ENCODE assay signal across 19 cellular contexts in genomic region chr13:41052441-41052840, GRCh38. TPM values are rescaled to one million over a fixed set of nuclear protein-coding genes. Genes with fewer than 3 reads are reported as not detected.
A peak's percentile ranks its signal among the peaks of the same experiment; 100 is the strongest.
DNase-seq lines count a peak whose midpoint lies in the region; ATAC-seq, FAIRE-seq and TF ChIP-seq lines count a peak whose summit lies in the region.
"Had no signal": no experiment of that assay in that cellular context is flagged by ENCODE, and none has a peak within 500 bp of the region (broad histone marks: within the 10 kb centered on the region; RNA-seq: fewer than 3 reads in every experiment).

No MANE protein-coding gene starts in this region.

- no peaks in the 10 kb centered on the region for H3K9me1 ChIP-seq in K562 (ENCODE audit: control insufficient read depth, insufficient read depth, low read length)

- no peaks in the 10 kb centered on the region for H4K20me1 ChIP-seq in K562 (replicated peaks; ENCODE audit: control insufficient read depth, insufficient read depth, low read length)

- H3K79me2 ChIP-seq in K562 (ENCODE audit: control insufficient read depth, insufficient read depth, low read length) = peaks cover 88% of the 10 kb centered on the region

- H3K27me3 ChIP-seq in right cardiac atrium (ENCODE audit: control insufficient read depth, insufficient read depth) (no peaks in the 10 kb centered on the region), K562 (ENCODE audit: control insufficient read depth in 2 of 2, insufficient read depth in 2 of 2, low read length in 2 of 2) (no peaks in the 10 kb centered on the region), neutrophil (no peaks in the 10 kb centered on the region)

- no peak overlapping the region for H3K9ac ChIP-seq in K562 (ENCODE audit: insufficient read depth in 1 of 2, low read depth in 2 of 2, low read length in 2 of 2)

- no peak for TF ChIP-seq RAD21 in K562 (CRISPR knock-in tag; conservative IDR thresholded peaks at IDR 0.05 in 1 of 2, IDR thresholded peaks at IDR 0.05 in 1 of 2)

- in situ Hi-C loops in K562 (cut with MboI) = loop anchor here (25.0 kb wide), 1 partner anchor 265 kb away; the partner anchor contains the start of gene SLC25A15

- H3K4me1 ChIP-seq in right cardiac atrium (ENCODE audit: control insufficient read depth, insufficient read depth, low read length) (peaks cover 8% of the 10 kb centered on the region), K562 (replicated peaks in 1 of 2; ENCODE audit: control insufficient read depth in 2 of 2, insufficient read depth in 2 of 2, low read length in 2 of 2) (peaks cover 8 to 31% of the 10 kb centered on the region in 2 experiments; a peak in 3 of 5 replicates), neutrophil (ENCODE audit: control insufficient read depth in 1 of 2, insufficient read depth in 1 of 2, low read depth in 1 of 2, low read length in 1 of 2) (peaks cover 53 to 62% of the 10 kb centered on the region in 2 experiments)

- H3K4me3 ChIP-seq in right cardiac atrium (ENCODE audit: low read length) (no peak overlapping the region), K562 (no peak overlapping the region), neutrophil (ENCODE audit: low read depth in 1 of 2, low read length in 1 of 2) (no peak overlapping the region)

- BruUV-seq in K562 (replicated peaks; lab: Mats Ljungman, UMichigan) = no TSS peak

- ATAC-seq in right cardiac atrium (no peak), left ventricle myocardium superior (no peak), K562 (peak; percentile 41; the same call in 2 of the 3 replicates), GM18502 (IDR thresholded peaks at IDR 0.05; ENCODE audit: poor library complexity, unreplicated experiment) (no peak)
- ATAC-seq: naive thymus-derived CD8-positive, alpha-beta T cell had no signal

- no peak overlapping the region for H3K4me2 ChIP-seq in K562 (ENCODE audit: insufficient read depth, low read length)

- TF ChIP-seq EP300 in K562 (IDR thresholded peaks at IDR 0.05; ENCODE audit: low read length) = no peak

- no peak for DNase-seq in right cardiac atrium
- no peak for DNase-seq in left ventricle myocardium superior
- DNase-seq in K562 (ENCODE audit: extremely low read depth in 1 of 4, low spot score in 3 of 4) = peak in 1 of 4 experiments; percentile 24
- DNase-seq in SHP77 treated with DMSO at 0.1 percent for 48 hours (lab: John Stamatoyannopoulos, UW) = no peak
- DNase-seq in stimulated activated CD4-positive, alpha-beta T cell treated with anti-CD3 and anti-CD28 coated beads, Interleukin-1b, Interleukin-23, amount 100 ng/mL, for 48 hours = no peak
- no peak for DNase-seq in activated CD4-positive, CD25-positive, alpha-beta regulatory T cell (lab: John Stamatoyannopoulos, UW)
- DNase-seq: activated CD4-positive, alpha-beta T cell treated with anti-CD3 and anti-CD28 coated beads, Interleukin-2, amount 50 U/mL, for 48 hours; activated naive CD4-positive, alpha-beta T cell treated with anti-CD3 and anti-CD28 coated beads, Interleukin-2, amount 50 U/mL, for 16 hours; aorta; effector memory CD4-positive, alpha-beta T cell; naive thymus-derived CD8-positive, alpha-beta T cell; NCI-H1105; NCI-H2107; NCI-H524 treated with DMSO at 0.1 percent for 48 hours; small intestine; stimulated activated CD4-positive, alpha-beta T cell treated with anti-CD3 and anti-CD28 coated beads, Interleukin-4, amount 100 ng/mL, for 1 hour; T-helper 1 cell had no signal

- H3K36me3 ChIP-seq in K562 (ENCODE audit: control insufficient read depth, insufficient read depth, low read length) = peaks cover 3% of the 10 kb centered on the region; the same call in 2 of the 3 replicates
- H3K36me3 ChIP-seq in neutrophil = no peaks in the 10 kb centered on the region

- H3K9me3 ChIP-seq in right cardiac atrium (ENCODE audit: control insufficient read depth, low read length) = no peaks in the 10 kb centered on the region
- H3K9me3 ChIP-seq in K562 (replicated peaks; ENCODE audit: control insufficient read depth, insufficient read depth, low read depth, low read length) = no peaks in the 10 kb centered on the region; the same call in 1 of the 2 replicates
- H3K9me3 ChIP-seq in neutrophil = no peaks in the 10 kb centered on the region

- 0 out of 2 replicates have a peak overlapping the region, but pooled peaks have one; percentile 32 for H2AFZ ChIP-seq in K562 (ENCODE audit: low read depth, low read length)

- POLR2A ChIA-PET in K562 (lab: Yijun Ruan, JAX) = no interaction called here

- intact Hi-C loops in right cardiac atrium (cut with DNase I) = loop anchor here in 2 of 4 donors (5.0 to 10.0 kb wide), 3 partner anchors 78 to 130 kb away; no protein-coding TSS in a partner anchor
- intact Hi-C loops in left ventricle myocardium superior (cut with micrococcal nuclease) = loop anchor here (5.0 kb wide), 1 partner anchor 40 kb away; no protein-coding TSS in a partner anchor
- intact Hi-C loops in K562 (cut with micrococcal nuclease) = loop anchor here (2.0 kb wide), 1 partner anchor 78 kb away; no protein-coding TSS in a partner anchor

- H3K27ac ChIP-seq in right cardiac atrium (ENCODE audit: low read length) (peak overlapping the region; percentile 51), K562 (ENCODE audit: extremely low read depth, low read depth, low read length) (peak overlapping the region; percentile 48; the same call in 2 of the 3 replicates), neutrophil (peak overlapping the region; percentile 66)

- peak; percentile 55 for FAIRE-seq in K562 (lab: Jason Lieb, UNC)
- FAIRE-seq: small intestine had no signal

- CTCF ChIA-PET in K562 (lab: Yijun Ruan, JAX; ENCODE audit: low intra/inter-chr PET ratio) = no interaction called here

- TF ChIP-seq CTCF in K562 (IDR thresholded peaks at IDR 0.05 in 2 of 3, conservative IDR thresholded peaks at IDR 0.05 in 1 of 3; ENCODE audit: insufficient read depth in 2 of 3, low read depth in 1 of 3, low read length in 3 of 3) (no peak), neutrophil (IDR thresholded peaks at IDR 0.05) (no peak)

- WGBS in right cardiac atrium = 85% methylated on average over 3 of the region's 3 CpGs
- WGBS in K562 (ENCODE audit: insufficient coverage, low coverage, missing lambda C conversion rate) = 27% methylated on average over 3 of the region's 3 CpGs

- TF ChIP-seq POLR2A in K562 (conservative IDR thresholded peaks at IDR 0.05) = no peak

TF ChIP-seq in K562, 482 proteins besides CTCF, POLR2A, EP300 and RAD21 (continues in another document):
- no peak for TF ChIP-seq ELF4 (CRISPR knock-in tag; IDR thresholded peaks at IDR 0.05)
- no peak for TF ChIP-seq NRF1 (conservative IDR thresholded peaks at IDR 0.05 in 1 of 2, IDR thresholded peaks at IDR 0.05 in 1 of 2)
- TF ChIP-seq ATF4 (CRISPR knock-in tag; IDR thresholded peaks at IDR 0.05) = no peak
- no peak for TF ChIP-seq FOS (IDR thresholded peaks at IDR 0.05; ENCODE audit: extremely low read depth, insufficient read length)

RNA-seq across cellular contexts. Expression of gene WBP4, which starts 8.9 kb away (rescaled TPM):
- total RNA-seq in right cardiac atrium (10 to 100 TPM; 16.6 to 18.6 (median 16.9) TPM), left ventricle myocardium superior (20.8 TPM), K562 (2014; rRNA removed) (6.4 and 6.9 TPM in 2 replicates), K562 (2014; rRNA removed; fragmentation: Illumina TruSeq; extraction: Trizol) (8.8 and 10.0 TPM in 2 replicates), K562 (2015; rRNA removed; fragmentation: Illumina TruSeq; extraction: Trizol) (8.3 and 8.4 TPM in 2 replicates), K562 (2021) (4.2 and 5.6 TPM in 2 replicates)
- polyA plus RNA-seq in right cardiac atrium (21.0 TPM), K562 (2011; rRNA removed) (4.7 and 7.9 TPM in 2 replicates), K562 (2014; fragmentation: Illumina TruSeq; extraction: Trizol) (11.3 and 12.2 TPM in 2 replicates), K562 (2014; fragmentation: Nextera tagmentation; extraction: Ambion mirVana) (1 to 10 TPM; 5.5 to 6.1 TPM), K562 (2014; rRNA removed) (10.0 and 11.2 TPM in 2 replicates)
- 1.9 and 5.9 TPM in 2 replicates for total RNA-seq in K562 (2011; cell fraction: chromatin; rRNA removed; ENCODE audit: low replicate concordance)
- 1.5 and 1.6 TPM in 2 replicates for total RNA-seq in K562 (2011; cell fraction: nucleolus; rRNA removed)
- 2.6 and 4.3 TPM in 2 replicates for total RNA-seq in K562 (2011; cell fraction: nucleoplasm; rRNA removed)
- polyA plus RNA-seq in K562 (2011; cell fraction: cytosol; rRNA removed) = 0.70 and 1.5 TPM in 2 replicates
- polyA plus RNA-seq in K562 (2011; cell fraction: nucleus; rRNA removed) = 2.5 and 3.2 TPM in 2 replicates
- polyA plus RNA-seq in K562 (2012) = 6.2 and 6.7 TPM in 2 replicates
- polyA minus RNA-seq in K562 (2011; rRNA and poly(A)+ RNA removed) = 3.2 and 3.5 TPM in 2 replicates
- polyA minus RNA-seq in K562 (2011; cell fraction: cytosol; rRNA and poly(A)+ RNA removed) = 1.9 and 2.6 TPM in 2 replicates
- polyA minus RNA-seq in K562 (2011; cell fraction: nucleus; rRNA and poly(A)+ RNA removed) = 2.4 and 4.1 TPM in 2 replicates

RNA-seq across cellular contexts. Expression of gene ELF1, which starts 33.3 kb away (rescaled TPM):
- total RNA-seq in right cardiac atrium = 10 to 100 TPM; 41.3 to 57.1 (median 45.6) TPM
- 16.6 TPM for polyA plus RNA-seq in right cardiac atrium
- total RNA-seq in left ventricle myocardium superior = 33.3 TPM
- total RNA-seq in K562 (2011; cell fraction: chromatin; rRNA removed; ENCODE audit: low replicate concordance) = 23.9 and 37.6 TPM in 2 replicates
- total RNA-seq in K562 (2011; cell fraction: nucleolus; rRNA removed) = 21.8 and 23.3 TPM in 2 replicates
- total RNA-seq in K562 (2011; cell fraction: nucleoplasm; rRNA removed) = 22.6 and 28.2 TPM in 2 replicates
- total RNA-seq in K562 (2014; rRNA removed) = 25.3 and 27.6 TPM in 2 replicates
- total RNA-seq in K562 (2014; rRNA removed; fragmentation: Illumina TruSeq; extraction: Trizol) = 33.4 and 42.4 TPM in 2 replicates
- total RNA-seq in K562 (2015; rRNA removed; fragmentation: Illumina TruSeq; extraction: Trizol) = 27.6 and 30.4 TPM in 2 replicates
- total RNA-seq in K562 (2021) = 37.5 and 46.6 TPM in 2 replicates
- polyA plus RNA-seq in K562 (2011; rRNA removed) = 35.2 and 35.5 TPM in 2 replicates
- polyA plus RNA-seq in K562 (2011; cell fraction: cytosol; rRNA removed) = 21.9 and 24.0 TPM in 2 replicates
- polyA plus RNA-seq in K562 (2011; cell fraction: nucleus; rRNA removed) = 18.7 and 20.7 TPM in 2 replicates
- 32.5 and 37.9 TPM in 2 replicates for polyA plus RNA-seq in K562 (2012)
- 51.2 and 54.4 TPM in 2 replicates for polyA plus RNA-seq in K562 (2014; fragmentation: Illumina TruSeq; extraction: Trizol)
- 10 to 100 TPM; 30.4 to 36.8 TPM for polyA plus RNA-seq in K562 (2014; fragmentation: Nextera tagmentation; extraction: Ambion mirVana)
- polyA plus RNA-seq in K562 (2014; rRNA removed) = 24.7 and 27.6 TPM in 2 replicates
- polyA minus RNA-seq in K562 (2011; rRNA and poly(A)+ RNA removed) = 52.2 and 62.7 TPM in 2 replicates
- 18.8 and 29.8 TPM in 2 replicates for polyA minus RNA-seq in K562 (2011; cell fraction: cytosol; rRNA and poly(A)+ RNA removed)
- 23.0 and 28.3 TPM in 2 replicates for polyA minus RNA-seq in K562 (2011; cell fraction: nucleus; rRNA and poly(A)+ RNA removed)
